In the genomic region with DNA sequence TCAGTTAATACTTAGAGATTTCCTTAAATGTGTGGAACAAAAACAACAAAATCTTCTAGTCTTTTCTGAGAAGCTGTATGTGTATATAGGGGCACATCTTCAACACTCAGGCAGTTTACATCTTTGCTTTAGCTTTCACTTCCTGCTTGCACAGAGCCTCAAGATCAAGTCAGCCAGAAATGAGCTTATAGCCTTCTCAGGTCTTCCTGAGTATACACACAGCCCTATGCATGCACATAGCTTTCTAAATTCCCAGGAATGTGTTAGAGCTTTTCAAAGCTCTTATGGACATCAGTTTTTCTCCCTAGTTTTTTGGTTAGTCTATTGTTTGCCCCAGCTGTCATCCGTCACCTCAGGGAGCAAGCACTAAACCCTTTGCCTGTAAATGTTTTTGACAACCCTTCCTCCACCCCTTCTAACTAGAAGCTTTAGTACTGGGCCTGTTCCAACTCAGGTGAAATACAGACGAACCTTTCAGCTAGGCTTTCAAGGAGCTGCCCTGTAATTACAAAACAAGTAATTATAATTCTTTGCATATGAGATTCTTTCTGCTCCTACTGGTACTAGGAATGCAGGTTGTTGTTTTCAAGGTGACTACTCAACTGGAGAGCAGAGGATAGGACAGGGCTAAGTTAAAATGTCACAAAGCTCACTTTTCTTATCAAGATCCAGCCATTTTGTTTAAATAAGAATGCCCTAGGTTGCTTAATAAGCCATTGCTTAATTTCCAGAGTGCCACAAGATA, we compare ENCODE assay signal across 8 cellular contexts. TPM values are rescaled to one million over a fixed set of nuclear protein-coding genes. Genes with fewer than 3 reads are reported as not detected.
A peak's percentile ranks its signal among the peaks of the same experiment; 100 is the strongest.
DNase-seq lines count a peak whose midpoint lies in the region; ATAC-seq and TF ChIP-seq lines count a peak whose summit lies in the region.

No MANE protein-coding gene starts in this region.

- no peak overlapping the region for H3K4me3 ChIP-seq in GM12865 (ENCODE audit: low read depth, low read length)
- no peak overlapping the region for H3K4me3 ChIP-seq in hepatocyte
- H3K4me3 ChIP-seq in sigmoid colon, result no peak overlapping the region

- H3K9me3 ChIP-seq in hepatocyte (ENCODE audit: low read depth) (no peaks in the 10 kb centered on the region), sigmoid colon (peaks cover 0 to 11% (median 6%) of the 10 kb centered on the region in 4 donors)

- peak overlapping the region; percentile 64 for H3K27ac ChIP-seq in hepatocyte
- H3K27ac ChIP-seq in sigmoid colon, result no peak overlapping the region

- TF ChIP-seq EP300 in sigmoid colon (IDR thresholded peaks at IDR 0.05), result no peak

- peak; percentile 82 for DNase-seq in GM12865 (ENCODE audit: low read depth)
- no peak for DNase-seq in hepatocyte (ENCODE audit: low spot score)
- DNase-seq in SKM-1 treated with dmso at 0.1 percent for 144 hours (lab: John Stamatoyannopoulos, UW; ENCODE audit: unreplicated experiment), result no peak
- DNase-seq in AG20443 (ENCODE audit: low spot score), result no peak
- no peak for DNase-seq in activated gamma-delta T cell treated with Interleukin-2 at 50 U/mL for 16 hours
- no peak for DNase-seq in sigmoid colon

- H3K4me1 ChIP-seq in hepatocyte (ENCODE audit: insufficient read depth) (peaks cover 12% of the 10 kb centered on the region), sigmoid colon (no peaks in the 10 kb centered on the region)

- 50% methylated on average over 2 of the region's 2 CpGs for WGBS in hepatocyte (ENCODE audit: low lambda C conversion rate, missing lambda C conversion rate)
- WGBS in sigmoid colon, 2 donors, result 45 to 52% methylated on average over 2 of the region's 2 CpGs

- intact Hi-C loops in sigmoid colon (cut with DNase I), result no loop called here

- peak; percentile 57 for ATAC-seq in GM19455 (IDR thresholded peaks at IDR 0.05; ENCODE audit: unreplicated experiment)
- peak; percentile 93 for ATAC-seq in HG03469 (IDR thresholded peaks at IDR 0.05; ENCODE audit: unreplicated experiment)

- H2AFZ ChIP-seq in hepatocyte, result peak overlapping the region; percentile 33

- no peaks in the 10 kb centered on the region for H3K79me2 ChIP-seq in hepatocyte

- H4K20me1 ChIP-seq in hepatocyte (ENCODE audit: insufficient read depth, poor library complexity, severe bottlenecking), result no peaks in the 10 kb centered on the region

- peak overlapping the region; percentile 17 for H3K4me2 ChIP-seq in hepatocyte

- no peak for TF ChIP-seq POLR2A in sigmoid colon (IDR thresholded peaks at IDR 0.05)

- no peaks in the 10 kb centered on the region for H3K9me2 ChIP-seq in hepatocyte (replicated peaks; ENCODE audit: insufficient read depth)

- H3K27me3 ChIP-seq in hepatocyte, result no peaks in the 10 kb centered on the region
- no peaks in the 10 kb centered on the region for H3K27me3 ChIP-seq in sigmoid colon

- no peak for TF ChIP-seq CTCF in GM12865 (IDR thresholded peaks at IDR 0.05; ENCODE audit: insufficient read depth, low read depth, low read length, missing control alignments)
- no peak for TF ChIP-seq CTCF in hepatocyte (IDR thresholded peaks at IDR 0.05; ENCODE audit: poor library complexity)
- no peak for TF ChIP-seq CTCF in sigmoid colon (IDR thresholded peaks at IDR 0.05)

- H3K36me3 ChIP-seq in hepatocyte (replicated peaks; ENCODE audit: insufficient read depth, low read depth) (no peaks in the 10 kb centered on the region), sigmoid colon (no peaks in the 10 kb centered on the region)

RNA-seq across cellular contexts. Expression of gene MTMR10, which starts 22.6 kb away (rescaled TPM):
- total RNA-seq in hepatocyte, result 15.3 and 19.6 TPM in 2 replicates
- 7.9 and 10.3 TPM in 2 replicates for polyA plus RNA-seq in hepatocyte
- 10 to 100 TPM; 24.3 to 31.0 (median 27.9) TPM for total RNA-seq in sigmoid colon
- polyA plus RNA-seq in sigmoid colon, result 10 to 100 TPM; 11.4 to 12.7 (median 11.7) TPM
